Comparison of ENCODE assay signal across 26 cellular contexts in genomic region chr20:4304601-4305000, GRCh38. TPM values are rescaled to one million over a fixed set of nuclear protein-coding genes. Genes with fewer than 3 reads are reported as not detected.
"Had no signal": no experiment of that assay in that cellular context is flagged by ENCODE, and none has a peak within 500 bp of the region (broad histone marks: within the 10 kb centered on the region; RNA-seq: fewer than 3 reads in every experiment).

No MANE protein-coding gene starts in this region.

- H3K27ac Mint-ChIP-seq: activated CD4-positive, alpha-beta memory T cell treated with anti-CD3 and anti-CD28 coated beads for 36 hours; activated CD4-positive, alpha-beta T cell treated with anti-CD3 and anti-CD28 coated beads for 36 hours; activated CD4-positive, alpha-beta T cell treated with anti-CD3 and anti-CD28 coated beads, Interleukin-2, amount 10 ng/mL, durations not matched to agents 24 days and 14 days; activated CD8-positive, alpha-beta T cell treated with anti-CD3 and anti-CD28 coated beads, Interleukin-2, amount 10 ng/mL, durations not matched to agents 7 days and 5 days; activated naive CD4-positive, alpha-beta T cell treated with anti-CD3 and anti-CD28 coated beads for 36 hours; activated naive CD4-positive, alpha-beta T cell treated with anti-CD3 and anti-CD28 coated beads, Interleukin-2, amount 50 U/mL, for 24 hours; activated naive CD8-positive, alpha-beta T cell treated with anti-CD3 and anti-CD28 coated beads for 36 hours; activated naive CD8-positive, alpha-beta T cell treated with anti-CD3 and anti-CD28 coated beads, Interleukin-2, amount 50 U/mL, for 24 hours; activated T-helper 17 cell treated with anti-CD3 and anti-CD28 coated beads, Interleukin-2, amount 50 U/mL, for 72 hours; brain had no signal

- H3K9me3 Mint-ChIP-seq: activated CD4-positive, alpha-beta memory T cell treated with anti-CD3 and anti-CD28 coated beads for 36 hours; activated CD4-positive, alpha-beta T cell treated with anti-CD3 and anti-CD28 coated beads, Interleukin-2, amount 10 ng/mL, durations not matched to agents 24 days and 14 days; activated naive CD4-positive, alpha-beta T cell treated with anti-CD3 and anti-CD28 coated beads for 36 hours; activated naive CD4-positive, alpha-beta T cell treated with anti-CD3 and anti-CD28 coated beads, Interleukin-2, amount 50 U/mL, for 24 hours; activated naive CD8-positive, alpha-beta T cell treated with anti-CD3 and anti-CD28 coated beads for 36 hours; activated naive CD8-positive, alpha-beta T cell treated with anti-CD3 and anti-CD28 coated beads, Interleukin-2, amount 50 U/mL, for 24 hours; activated T-cell treated with anti-CD3 and anti-CD28 coated beads, Interleukin-2, amount 50 U/mL, for 4 hours; activated T-helper 17 cell treated with anti-CD3 and anti-CD28 coated beads, Interleukin-2, amount 50 U/mL, for 72 hours; brain had no signal

- H3K4me3 Mint-ChIP-seq: activated CD4-positive, alpha-beta memory T cell treated with anti-CD3 and anti-CD28 coated beads for 36 hours; activated CD4-positive, alpha-beta T cell treated with anti-CD3 and anti-CD28 coated beads for 36 hours; activated CD4-positive, alpha-beta T cell treated with anti-CD3 and anti-CD28 coated beads, Interleukin-2, amount 10 ng/mL, durations not matched to agents 24 days and 14 days; activated CD8-positive, alpha-beta T cell treated with anti-CD3 and anti-CD28 coated beads, Interleukin-2, amount 10 ng/mL, durations not matched to agents 7 days and 5 days; activated naive CD4-positive, alpha-beta T cell treated with anti-CD3 and anti-CD28 coated beads for 36 hours; activated naive CD4-positive, alpha-beta T cell treated with anti-CD3 and anti-CD28 coated beads, Interleukin-2, amount 50 U/mL, for 24 hours; activated naive CD8-positive, alpha-beta T cell treated with anti-CD3 and anti-CD28 coated beads for 36 hours; activated naive CD8-positive, alpha-beta T cell treated with anti-CD3 and anti-CD28 coated beads, Interleukin-2, amount 50 U/mL, for 24 hours; activated T-cell treated with anti-CD3 and anti-CD28 coated beads, Interleukin-2, amount 50 U/mL, for 4 hours; activated T-helper 17 cell treated with anti-CD3 and anti-CD28 coated beads, Interleukin-2, amount 50 U/mL, for 72 hours; brain had no signal

- H3K36me3 Mint-ChIP-seq: activated CD4-positive, alpha-beta memory T cell treated with anti-CD3 and anti-CD28 coated beads for 36 hours; activated naive CD4-positive, alpha-beta T cell treated with anti-CD3 and anti-CD28 coated beads, Interleukin-2, amount 50 U/mL, for 24 hours; activated naive CD8-positive, alpha-beta T cell treated with anti-CD3 and anti-CD28 coated beads for 36 hours; brain had no signal

- ATAC-seq: activated CD4-positive, alpha-beta T cell treated with anti-CD3 and anti-CD28 coated beads for 36 hours; activated CD8-positive, alpha-beta T cell treated with anti-CD3 and anti-CD28 coated beads, Interleukin-2, amount 10 ng/mL, durations not matched to agents 7 days and 5 days; activated naive CD8-positive, alpha-beta T cell treated with anti-CD3 and anti-CD28 coated beads, Interleukin-2, amount 50 U/mL, for 24 hours; activated T-cell treated with anti-CD3 and anti-CD28 coated beads, Interleukin-2, amount 50 U/mL, for 4 hours; activated T-helper 17 cell treated with anti-CD3 and anti-CD28 coated beads, Interleukin-2, amount 50 U/mL, for 72 hours; esophagus mucosa had no signal

- FAIRE-seq: frontal cortex had no signal

- H3K27me3 Mint-ChIP-seq: activated CD4-positive, alpha-beta memory T cell treated with anti-CD3 and anti-CD28 coated beads for 36 hours; activated CD4-positive, alpha-beta T cell treated with anti-CD3 and anti-CD28 coated beads for 36 hours had no signal

- DNase-seq: activated CD4-positive, alpha-beta memory T cell treated with anti-CD3 and anti-CD28 coated beads for 36 hours; activated CD4-positive, alpha-beta T cell treated with anti-CD3 and anti-CD28 coated beads for 36 hours; activated CD4-positive, alpha-beta T cell treated with anti-CD3 and anti-CD28 coated beads, Interleukin-2, amount 10 ng/mL, durations not matched to agents 24 days and 14 days; activated CD4-positive, CD25-positive, alpha-beta regulatory T cell; activated CD4-positive, CD25-positive, alpha-beta regulatory T cell treated with anti-CD3 and anti-CD28 coated beads, Interleukin-2, amount 50 U/mL, for 72 hours; activated CD8-positive, alpha-beta T cell treated with anti-CD3 and anti-CD28 coated beads, Interleukin-2, amount 10 ng/mL, durations not matched to agents 7 days and 5 days; activated effector memory CD4-positive, alpha-beta T cell treated with Interleukin-2 at 50 U/mL for 16 hours; activated gamma-delta T cell treated with Interleukin-2 at 50 U/mL for 16 hours; activated naive CD4-positive, alpha-beta T cell treated with anti-CD3 and anti-CD28 coated beads for 36 hours; activated naive CD8-positive, alpha-beta T cell treated with anti-CD3 and anti-CD28 coated beads for 36 hours; activated naive CD8-positive, alpha-beta T cell treated with anti-CD3 and anti-CD28 coated beads, Interleukin-2, amount 50 U/mL, for 24 hours; activated T-cell treated with anti-CD3 and anti-CD28 coated beads, Interleukin-2, amount 50 U/mL, for 4 hours; adrenal gland; central memory CD4-positive, alpha-beta T cell; cerebellar nuclear complex; colonic mucosa; effector CD8-positive, alpha-beta T cell; foreskin fibroblast; T-helper 2 cell had no signal

- H3K4me1 Mint-ChIP-seq: activated CD4-positive, alpha-beta T cell treated with anti-CD3 and anti-CD28 coated beads for 36 hours; activated CD4-positive, alpha-beta T cell treated with anti-CD3 and anti-CD28 coated beads, Interleukin-2, amount 10 ng/mL, durations not matched to agents 24 days and 14 days; activated naive CD4-positive, alpha-beta T cell treated with anti-CD3 and anti-CD28 coated beads, Interleukin-2, amount 50 U/mL, for 24 hours; activated naive CD8-positive, alpha-beta T cell treated with anti-CD3 and anti-CD28 coated beads for 36 hours; activated naive CD8-positive, alpha-beta T cell treated with anti-CD3 and anti-CD28 coated beads, Interleukin-2, amount 50 U/mL, for 24 hours; activated T-helper 17 cell treated with anti-CD3 and anti-CD28 coated beads, Interleukin-2, amount 50 U/mL, for 72 hours; brain had no signal

RNA-seq across cellular contexts. Expression of gene ADRA1D, which starts 55.5 kb away (rescaled TPM):
- total RNA-seq: activated CD4-positive, alpha-beta memory T cell treated with anti-CD3 and anti-CD28 coated beads for 36 hours; activated CD4-positive, alpha-beta T cell treated with anti-CD3 and anti-CD28 coated beads for 36 hours; activated CD4-positive, alpha-beta T cell treated with anti-CD3 and anti-CD28 coated beads, Interleukin-2, amount 10 ng/mL, durations not matched to agents 24 days and 14 days; activated CD8-positive, alpha-beta memory T cell treated with anti-CD3 and anti-CD28 coated beads for 36 hours; activated CD8-positive, alpha-beta T cell treated with anti-CD3 and anti-CD28 coated beads, Interleukin-2, amount 10 ng/mL, durations not matched to agents 7 days and 5 days; activated naive CD4-positive, alpha-beta T cell treated with anti-CD3 and anti-CD28 coated beads for 36 hours; activated naive CD8-positive, alpha-beta T cell treated with anti-CD3 and anti-CD28 coated beads for 36 hours; activated T-cell treated with anti-CD3 and anti-CD28 coated beads, Interleukin-2, amount 50 U/mL, for 4 hours; activated T-helper 17 cell treated with anti-CD3 and anti-CD28 coated beads, Interleukin-2, amount 50 U/mL, for 72 hours; esophagus mucosa; T-helper 1 cell treated with Interleukin-12 subunit alpha and Interleukin-12 subunit beta and Interleukin-4 antibody, amounts not matched to agents 30 ng/mL and 1 ng/mL, for 36 hours had no signal
